In genomic region chr7:142301923-142302550, GRCh38 we compare ENCODE assay signal across 10 cellular contexts. TPM values are rescaled to one million over a fixed set of nuclear protein-coding genes. Genes with fewer than 3 reads are reported as not detected.
DNase-seq lines count a peak whose midpoint lies in the region; ATAC-seq and TF ChIP-seq lines count a peak whose summit lies in the region.
"Had no signal": no experiment of that assay in that cellular context is flagged by ENCODE, and none has a peak within 500 bp of the region (broad histone marks: within the 10 kb centered on the region; RNA-seq: fewer than 3 reads in every experiment).

No MANE protein-coding gene starts in this region.

- in situ Hi-C loops in astrocyte of the cerebellum (cut with HindIII; ENCODE audit: low sequenced_read_pairs) = no loop called here

- no peak overlapping the region for H3K4me3 ChIP-seq in astrocyte of the cerebellum (ENCODE audit: low read depth, low read length)

- peak; percentile 62 for TF ChIP-seq CTCF in astrocyte of the cerebellum (IDR thresholded peaks at IDR 0.05; ENCODE audit: low read depth, low read length, missing control alignments)

- no peak for ATAC-seq in HG03139 (IDR thresholded peaks at IDR 0.05; ENCODE audit: unreplicated experiment)

- DNase-seq in NCI-H2171 treated with DMSO at 0.1 percent for 48 hours (lab: John Stamatoyannopoulos, UW) (peak; percentile 31), NCI-H2171 (lab: John Stamatoyannopoulos, UW) (no peak), HT1080 (ENCODE audit: low read depth) (peak; percentile 21), astrocyte of the cerebellum (ENCODE audit: low read depth) (no peak), renal cortical epithelial cell (ENCODE audit: low read depth) (peak; percentile 19), AG08396 (ENCODE audit: low spot score) (no peak)
- DNase-seq in effector CD8-positive, alpha-beta T cell (lab: John Stamatoyannopoulos, UW) = no peak
- DNase-seq: DMS153; stimulated activated naive B cell treated with anti-CD40 and anti-IgM and Interleukin-4, amounts not matched to agents 10 μg/mL and 1 μg/mL and 100 μg/mL, for 72 hours had no signal

RNA-seq across cellular contexts. Expression of gene PRSS58, which starts 44.2 kb away (rescaled TPM):
- total RNA-seq in HT1080 (2014; rRNA removed; shearing (Covaris generic)) = not detected in 2 replicates
- polyA plus RNA-seq in HT1080 (2015; cell fraction: cytosol; rRNA removed) = not detected in 2 replicates
- not detected in 2 replicates for polyA plus RNA-seq in HT1080 (2015; cell fraction: nucleus; rRNA removed)
- total RNA-seq in renal cortical epithelial cell = not detected in 2 replicates

Comparison
In these comparisons a context has a peak if more than half of its experiments do, and no peak if none do; other contexts are left out.
1. DNase-seq: peak in NCI-H2171 treated with DMSO at 0.1 percent for 48 hours (single experiment), HT1080 (single experiment) and renal cortical epithelial cell (single experiment); none in NCI-H2171 (single experiment), astrocyte of the cerebellum (single experiment), effector CD8-positive, alpha-beta T cell (single experiment) and AG08396 (single experiment).